Comparison of ENCODE assay signal across 24 cellular contexts in the genomic region with DNA sequence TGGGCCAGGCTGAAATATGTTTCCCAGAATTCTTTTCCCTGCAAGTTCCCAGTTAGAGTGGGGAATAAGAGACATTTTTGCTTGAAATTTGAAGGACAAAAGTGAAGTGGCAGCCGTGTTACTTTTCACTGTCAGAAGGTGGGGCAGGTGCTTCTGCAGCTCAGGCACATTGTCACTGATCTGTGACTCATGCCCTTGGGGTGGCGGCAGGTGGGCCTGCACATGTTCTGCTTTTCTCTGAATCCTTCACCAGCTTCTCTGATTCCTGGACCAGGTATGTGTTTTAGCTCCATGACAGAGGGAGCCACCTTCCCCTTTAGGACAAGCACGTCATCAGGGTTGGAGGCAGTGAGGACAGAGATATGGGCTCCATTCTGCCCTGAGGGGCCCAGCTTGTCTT. TPM values are rescaled to one million over a fixed set of nuclear protein-coding genes. Genes with fewer than 3 reads are reported as not detected.
"Had no signal": no experiment of that assay in that cellular context is flagged by ENCODE, and none has a peak within 500 bp of the region (broad histone marks: within the 10 kb centered on the region; RNA-seq: fewer than 3 reads in every experiment).

No MANE protein-coding gene starts in this region.

- H3K4me2 ChIP-seq: SK-N-SH had no signal

- FAIRE-seq: HTR-8/SVneo, RCC 7860 had no signal

- DNase-seq: KBM-7, NCI-H1092, NCI-H1105 treated with DMSO at 0.1 percent for 48 hours, NCI-H1436 treated with DMSO at 0.1 percent for 48 hours, NCI-H1694, NCI-H187 treated with DMSO at 0.1 percent for 48 hours, NCI-H2029 treated with DMSO at 0.1 percent for 48 hours, NCI-H2171, NCI-H226, NCI-H524, NCI-H526 treated with DMSO at 0.1 percent for 48 hours, NCI-H748 treated with DMSO at 0.1 percent for 48 hours, Right ventricle myocardium superior, RPMI8226, SK-N-SH, SW 1271, T-helper 1 cell had no signal

- H3K27ac ChIP-seq: HL-60 had no signal

- H3K9me3 ChIP-seq: SK-N-SH had no signal

- H3K9ac ChIP-seq: SK-N-SH had no signal

RNA-seq across cellular contexts. Expression of a gene that starts 11.7 kb away (rescaled TPM):
- total RNA-seq: LHCN-M2, MCF 10A, NCI-H460, SK-MEL-5 had no signal
- polyA plus RNA-seq: SK-N-SH had no signal
